ENCODE assay signal across 5 cellular contexts in the genomic region with DNA sequence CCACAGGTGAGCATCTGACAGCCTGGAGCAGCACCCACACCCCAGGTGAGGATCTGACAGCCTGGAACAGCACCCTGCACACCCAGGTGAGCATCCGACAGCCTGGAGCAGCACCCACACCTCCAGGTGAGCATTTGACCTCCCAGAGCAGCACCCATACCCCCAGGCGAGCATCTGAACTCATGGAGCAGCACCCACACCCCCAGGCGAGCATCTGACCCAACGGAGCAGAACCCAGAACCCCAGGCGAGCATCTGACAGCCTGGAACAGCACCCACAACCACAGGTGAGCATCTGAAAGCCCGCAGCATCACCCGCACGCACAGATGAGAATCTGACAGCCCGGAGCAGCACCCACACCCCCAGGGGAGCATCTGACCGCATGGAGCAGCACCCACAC. TPM values are rescaled to one million over a fixed set of nuclear protein-coding genes. Genes with fewer than 3 reads are reported as not detected.
"Had no signal": no experiment of that assay in that cellular context is flagged by ENCODE, and none has a peak within 500 bp of the region (broad histone marks: within the 10 kb centered on the region; RNA-seq: fewer than 3 reads in every experiment).

No MANE protein-coding gene starts in this region.

RNA-seq across cellular contexts. Expression of a gene that starts 57.4 kb away (rescaled TPM):
- total RNA-seq: GM23248, H4, HepG2, HFFc6, HT1080 had no signal
- polyA plus RNA-seq: GM23248 had no signal
